ENCODE assay signal across 10 cellular contexts in the genomic region with DNA sequence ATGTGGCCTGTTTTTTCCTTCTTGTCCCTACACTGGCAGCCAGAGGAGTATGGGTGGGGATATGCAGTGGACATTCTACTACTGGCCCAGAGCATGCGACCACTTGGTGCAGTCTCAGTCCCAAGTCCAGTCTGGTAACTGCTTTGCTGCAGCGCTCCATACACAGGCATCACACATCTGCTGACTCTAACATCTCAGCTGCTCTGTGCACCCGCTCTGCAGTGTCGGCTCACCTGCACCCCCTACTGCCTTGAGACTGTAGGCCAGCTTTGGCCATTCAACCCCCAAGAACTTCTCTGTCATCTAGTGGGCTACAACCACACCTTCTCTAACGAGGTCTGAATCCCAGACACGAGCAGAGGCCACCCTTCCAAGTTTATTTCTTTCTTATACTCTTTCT. TPM values are rescaled to one million over a fixed set of nuclear protein-coding genes. Genes with fewer than 3 reads are reported as not detected.
A peak's percentile ranks its signal among the peaks of the same experiment; 100 is the strongest.
DNase-seq lines count a peak whose midpoint lies in the region; ATAC-seq, FAIRE-seq and TF ChIP-seq lines count a peak whose summit lies in the region.
"Had no signal": no experiment of that assay in that cellular context is flagged by ENCODE, and none has a peak within 500 bp of the region (broad histone marks: within the 10 kb centered on the region; RNA-seq: fewer than 3 reads in every experiment).

No MANE protein-coding gene starts in this region.

- no peaks in the 10 kb centered on the region for H4K20me1 ChIP-seq in mammary epithelial cell (ENCODE audit: insufficient read depth, low read length)

- ATAC-seq in GM19328 (IDR thresholded peaks at IDR 0.05; ENCODE audit: unreplicated experiment) (peak; percentile 78), HG03520 (IDR thresholded peaks at IDR 0.05; ENCODE audit: unreplicated experiment) (peak; percentile 93), pancreas (no peak)

- no peaks in the 10 kb centered on the region for H3K36me3 ChIP-seq in mammary epithelial cell (ENCODE audit: insufficient read depth, low read length)
- no peaks in the 10 kb centered on the region for H3K36me3 ChIP-seq in pancreas
- H3K36me3 ChIP-seq in right atrium auricular region: no peaks in the 10 kb centered on the region

- CTCF ChIA-PET in AG04450 (lab: Charles Lee): no interaction called here
- CTCF ChIA-PET in mammary epithelial cell (lab: Charles Lee; ENCODE audit: low non-redundant PET): no interaction called here

- DNase-seq in AG04450 (ENCODE audit: low read depth, low spot score): no peak
- DNase-seq in mammary epithelial cell: no peak
- no peak for DNase-seq in pancreas
- no peak for DNase-seq in central memory CD4-positive, alpha-beta T cell
- no peak for DNase-seq in right atrium auricular region (ENCODE audit: low spot score)
- no peak for DNase-seq in T-helper 1 cell

- POLR2A ChIA-PET in AG04450 (lab: Yijun Ruan, JAX): no interaction called here

- no TSS peak for BruUV-seq in mammary epithelial cell (replicated peaks; lab: Mats Ljungman, UMichigan)

- H3K4me2 ChIP-seq in mammary epithelial cell (ENCODE audit: insufficient read depth, low read depth, low read length): no peak overlapping the region

- no peak overlapping the region for H3K27ac ChIP-seq in AG04450 (ENCODE audit: low read depth, low read length)
- no peak overlapping the region for H3K27ac ChIP-seq in mammary epithelial cell (ENCODE audit: insufficient read depth, low read depth, low read length)
- H3K27ac ChIP-seq in pancreas: no peak overlapping the region
- H3K27ac ChIP-seq in right atrium auricular region: no peak overlapping the region

- H3K27me3 ChIP-seq in AG04450 (ENCODE audit: control insufficient read depth, insufficient read depth, low read length) (no peaks in the 10 kb centered on the region), mammary epithelial cell (ENCODE audit: insufficient read depth, low read length) (no peaks in the 10 kb centered on the region), pancreas (no peaks in the 10 kb centered on the region), right atrium auricular region (no peaks in the 10 kb centered on the region)

- H3K4me3 ChIP-seq in AG04450 (ENCODE audit: low read depth, low read length): no peak overlapping the region
- no peak overlapping the region for H3K4me3 ChIP-seq in mammary epithelial cell (replicated peaks in 1 of 3; ENCODE audit: insufficient read depth in 1 of 3, low read depth in 2 of 3, low read length in 3 of 3)
- no peak overlapping the region for H3K4me3 ChIP-seq in pancreas
- no peak overlapping the region for H3K4me3 ChIP-seq in right atrium auricular region

- no peak overlapping the region for H3K9ac ChIP-seq in mammary epithelial cell (ENCODE audit: insufficient read depth, low read length)

- no peak overlapping the region for H2AFZ ChIP-seq in mammary epithelial cell (ENCODE audit: low read depth, low read length)

- dilution Hi-C loops in mammary epithelial cell (cut with HindIII; ENCODE audit: low sequenced_read_pairs): no loop called here

- H3K4me1 ChIP-seq in mammary epithelial cell (ENCODE audit: insufficient read depth, low read length): no peaks in the 10 kb centered on the region
- H3K4me1 ChIP-seq in pancreas: no peaks in the 10 kb centered on the region
- H3K4me1 ChIP-seq in right atrium auricular region: no peaks in the 10 kb centered on the region

- WGBS in mammary epithelial cell (ENCODE audit: low coverage, missing lambda C conversion rate): 57% methylated on average over 4 of the region's 6 CpGs
- WGBS in pancreas, 2 donors: 58 to 63% methylated on average over 6 of the region's 6 CpGs

- FAIRE-seq in pancreas (lab: Jason Lieb, UNC): no peak
- FAIRE-seq: GM18507 had no signal

- in situ Hi-C loops in mammary epithelial cell (cut with MboI; ENCODE audit: low sequenced_read_pairs in 2 of 2): loop anchor here in 1 of 2 donors (25.0 kb wide), 1 partner anchor 917 kb away; no protein-coding TSS in a partner anchor

- H3K79me2 ChIP-seq in mammary epithelial cell (ENCODE audit: insufficient read depth, low read length): no peaks in the 10 kb centered on the region

- H3K9me3 ChIP-seq in AG04450 (ENCODE audit: control insufficient read depth, insufficient read depth, low read length) (no peaks in the 10 kb centered on the region), mammary epithelial cell (replicated peaks; ENCODE audit: insufficient read depth, low read length) (no peaks in the 10 kb centered on the region), pancreas (no peaks in the 10 kb centered on the region), right atrium auricular region (peaks cover 0 to 8% of the 10 kb centered on the region in 2 donors)

- intact Hi-C loops in mammary epithelial cell (cut with micrococcal nuclease) (no loop called here), pancreas (cut with DNase I) (no loop called here)

- TF ChIP-seq CTCF in AG04450 (IDR thresholded peaks at IDR 0.05; ENCODE audit: low read depth, low read length) (peak; percentile 33), mammary epithelial cell (conservative IDR thresholded peaks at IDR 0.05 in 1 of 2, IDR thresholded peaks at IDR 0.05 in 1 of 2; ENCODE audit: extremely low read depth in 1 of 2, insufficient read depth in 1 of 2, low read depth in 1 of 2, low read length in 2 of 2) (peak; percentile 16 to 26), pancreas (IDR thresholded peaks at IDR 0.05) (no peak), right atrium auricular region (IDR thresholded peaks at IDR 0.05) (no peak)

RNA-seq across cellular contexts. Expression of gene SLCO6A1, which starts 46.4 kb away (rescaled TPM):
- polyA plus RNA-seq in AG04450 (2011; rRNA removed) (not detected in 2 replicates), mammary epithelial cell (not detected), pancreas (not detected)
- polyA minus RNA-seq in AG04450 (2011; rRNA and poly(A)+ RNA removed): not detected in 2 replicates
- total RNA-seq in mammary epithelial cell (not detected), pancreas (not detected), right atrium auricular region (not detected)
- polyA minus RNA-seq in mammary epithelial cell: not detected
- total RNA-seq: pulmonary artery endothelial cell had no signal

Comparison
In these comparisons a context has a peak if more than half of its experiments do, and no peak if none do; other contexts are left out.
1. CTCF ChIP-seq: peak in AG04450 (single experiment) and mammary epithelial cell (2 of 2); none in pancreas (0 of 4) and right atrium auricular region (0 of 2).
2. ATAC-seq: peak in GM19328 (single experiment) and HG03520 (single experiment); none in pancreas (0 of 4).